11 cellular contexts compared by ENCODE assay signal in genomic region chr22:35037089-35037488, GRCh38. TPM values are rescaled to one million over a fixed set of nuclear protein-coding genes. Genes with fewer than 3 reads are reported as not detected.
DNase-seq lines count a peak whose midpoint lies in the region; ATAC-seq and TF ChIP-seq lines count a peak whose summit lies in the region.
"Had no signal": no experiment of that assay in that cellular context is flagged by ENCODE, and none has a peak within 500 bp of the region (broad histone marks: within the 10 kb centered on the region; RNA-seq: fewer than 3 reads in every experiment).

No MANE protein-coding gene starts in this region.

- no peak for ATAC-seq in activated CD8-positive, alpha-beta T cell treated with anti-CD3 and anti-CD28 coated beads for 36 hours
- no peak for ATAC-seq in activated CD8-positive, alpha-beta T cell treated with anti-CD3 and anti-CD28 coated beads, Interleukin-2, amount 10 ng/mL, durations not matched to agents 7 days and 5 days
- no peak for ATAC-seq in GM19455 (IDR thresholded peaks at IDR 0.05; ENCODE audit: unreplicated experiment)

- no peaks in the 10 kb centered on the region for H3K36me3 ChIP-seq in testis (ENCODE audit: low read depth, missing control alignments)

- no peak overlapping the region for H3K27ac Mint-ChIP-seq in activated CD8-positive, alpha-beta T cell treated with anti-CD3 and anti-CD28 coated beads for 36 hours
- H3K27ac Mint-ChIP-seq in activated CD8-positive, alpha-beta T cell treated with anti-CD3 and anti-CD28 coated beads, Interleukin-2, amount 10 ng/mL, durations not matched to agents 7 days and 5 days = no peak overlapping the region
- H3K27ac Mint-ChIP-seq: stimulated activated naive CD8-positive, alpha-beta T cell treated with anti-CD3 and anti-CD28 coated beads, Interleukin-15, Interleukin-2, amounts not matched to agents 100 ng/mL and 50 ng/mL, for 24 hours had no signal

- H3K9me3 ChIP-seq in testis = no peaks in the 10 kb centered on the region

- peaks cover 3% of the 10 kb centered on the region for H3K27me3 Mint-ChIP-seq in activated CD8-positive, alpha-beta T cell treated with anti-CD3 and anti-CD28 coated beads for 36 hours
- H3K27me3 Mint-ChIP-seq in activated CD8-positive, alpha-beta T cell treated with anti-CD3 and anti-CD28 coated beads, Interleukin-2, amount 10 ng/mL, durations not matched to agents 7 days and 5 days (ENCODE audit: low read depth) = no peaks in the 10 kb centered on the region

- DNase-seq in activated CD8-positive, alpha-beta T cell treated with anti-CD3 and anti-CD28 coated beads for 36 hours = peak; percentile 4
- no peak for DNase-seq in activated CD8-positive, alpha-beta T cell treated with anti-CD3 and anti-CD28 coated beads, Interleukin-2, amount 10 ng/mL, durations not matched to agents 7 days and 5 days
- peak; percentile 56 for DNase-seq in NCI-H69 (lab: John Stamatoyannopoulos, UW)
- DNase-seq in epithelial cell of proximal tubule (ENCODE audit: low read depth) = no peak
- no peak for DNase-seq in testis
- no peak for DNase-seq in glomerular visceral epithelial cell (ENCODE audit: extremely low spot score)
- DNase-seq in pons (ENCODE audit: low spot score) = no peak

- no peaks in the 10 kb centered on the region for H3K36me3 Mint-ChIP-seq in activated CD8-positive, alpha-beta T cell treated with anti-CD3 and anti-CD28 coated beads for 36 hours (ENCODE audit: low read depth)
- no peaks in the 10 kb centered on the region for H3K36me3 Mint-ChIP-seq in activated CD8-positive, alpha-beta T cell treated with anti-CD3 and anti-CD28 coated beads, Interleukin-2, amount 10 ng/mL, durations not matched to agents 7 days and 5 days (ENCODE audit: low read depth)

- WGBS in testis, 2 donors = 67 to 74% methylated on average over 4 of the region's 4 CpGs

- no peaks in the 10 kb centered on the region for H3K4me1 ChIP-seq in testis

- no peak overlapping the region for H3K4me3 Mint-ChIP-seq in activated CD8-positive, alpha-beta T cell treated with anti-CD3 and anti-CD28 coated beads for 36 hours
- H3K4me3 Mint-ChIP-seq in activated CD8-positive, alpha-beta T cell treated with anti-CD3 and anti-CD28 coated beads, Interleukin-2, amount 10 ng/mL, durations not matched to agents 7 days and 5 days = no peak overlapping the region
- H3K4me3 Mint-ChIP-seq: stimulated activated naive CD8-positive, alpha-beta T cell treated with anti-CD3 and anti-CD28 coated beads, Interleukin-15, Interleukin-2, amounts not matched to agents 100 ng/mL and 50 ng/mL, for 24 hours had no signal

- no peak overlapping the region for H3K4me3 ChIP-seq in epithelial cell of proximal tubule (ENCODE audit: low read depth, low read length)
- no peak overlapping the region for H3K4me3 ChIP-seq in testis

- no peak for TF ChIP-seq POLR2A in testis (IDR thresholded peaks at IDR 0.05)

- no peaks in the 10 kb centered on the region for H3K4me1 Mint-ChIP-seq in activated CD8-positive, alpha-beta T cell treated with anti-CD3 and anti-CD28 coated beads for 36 hours (ENCODE audit: low read depth)
- no peaks in the 10 kb centered on the region for H3K4me1 Mint-ChIP-seq in activated CD8-positive, alpha-beta T cell treated with anti-CD3 and anti-CD28 coated beads, Interleukin-2, amount 10 ng/mL, durations not matched to agents 7 days and 5 days (ENCODE audit: low read depth)

- H3K27me3 ChIP-seq in testis = no peaks in the 10 kb centered on the region

- CTCF ChIA-PET in activated CD8-positive, alpha-beta T cell treated with anti-CD3 and anti-CD28 coated beads for 36 hours (lab: Charles Lee) = interaction anchor here (1.2 kb wide), 1 partner anchor 13 kb away, joined by 4 read pairs; no protein-coding TSS in a partner anchor
- CTCF ChIA-PET in activated CD8-positive, alpha-beta T cell treated with anti-CD3 and anti-CD28 coated beads, Interleukin-2, amount 10 ng/mL, durations not matched to agents 7 days and 5 days (lab: Charles Lee) = interaction anchor here (1.9 kb wide), 1 partner anchor 13 kb away, joined by 4 read pairs; no protein-coding TSS in a partner anchor

- POLR2A ChIA-PET in activated CD8-positive, alpha-beta T cell treated with anti-CD3 and anti-CD28 coated beads for 36 hours (lab: Charles Lee) = no interaction called here
- POLR2A ChIA-PET in activated CD8-positive, alpha-beta T cell treated with anti-CD3 and anti-CD28 coated beads, Interleukin-2, amount 10 ng/mL, durations not matched to agents 7 days and 5 days (lab: Charles Lee) = no interaction called here

- no peak for TF ChIP-seq CTCF in activated CD8-positive, alpha-beta T cell treated with anti-CD3 and anti-CD28 coated beads for 36 hours (IDR thresholded peaks at IDR 0.05)
- TF ChIP-seq CTCF in epithelial cell of proximal tubule (conservative IDR thresholded peaks at IDR 0.05; ENCODE audit: low read depth, low read length) = peak; percentile 44
- peak in 2 of 3 experiments; percentile 15 to 25 for TF ChIP-seq CTCF in testis (IDR thresholded peaks at IDR 0.05)

- intact Hi-C loops in activated CD8-positive, alpha-beta T cell treated with anti-CD3 and anti-CD28 coated beads for 36 hours (cut with micrococcal nuclease) = no loop called here
- intact Hi-C loops in testis (cut with DNase I; ENCODE audit: low total_unique reads) = no loop called here

- H3K27ac ChIP-seq in testis = no peak overlapping the region

- H3K9me3 Mint-ChIP-seq in activated CD8-positive, alpha-beta T cell treated with anti-CD3 and anti-CD28 coated beads for 36 hours = no peaks in the 10 kb centered on the region
- no peaks in the 10 kb centered on the region for H3K9me3 Mint-ChIP-seq in activated CD8-positive, alpha-beta T cell treated with anti-CD3 and anti-CD28 coated beads, Interleukin-2, amount 10 ng/mL, durations not matched to agents 7 days and 5 days (ENCODE audit: insufficient read depth)
- H3K9me3 Mint-ChIP-seq: stimulated activated naive CD8-positive, alpha-beta T cell treated with anti-CD3 and anti-CD28 coated beads, Interleukin-15, Interleukin-2, amounts not matched to agents 100 ng/mL and 50 ng/mL, for 24 hours had no signal

RNA-seq across cellular contexts. Expression of gene ISX, which starts 28.9 kb away (rescaled TPM):
- not detected for total RNA-seq in activated CD8-positive, alpha-beta T cell treated with anti-CD3 and anti-CD28 coated beads for 36 hours
- not detected for total RNA-seq in activated CD8-positive, alpha-beta T cell treated with anti-CD3 and anti-CD28 coated beads, Interleukin-2, amount 10 ng/mL, durations not matched to agents 7 days and 5 days
- not detected in 2 replicates for total RNA-seq in epithelial cell of proximal tubule
- not detected for total RNA-seq in testis
- polyA plus RNA-seq in testis (ENCODE audit: insufficient read depth, low read depth, low replicate concordance) = not detected
- total RNA-seq: M059J, mucosa of gallbladder had no signal

Comparison
In these comparisons a context has a peak if more than half of its experiments do, and no peak if none do; other contexts are left out.
1. DNase-seq: peak in activated CD8-positive, alpha-beta T cell treated with anti-CD3 and anti-CD28 coated beads for 36 hours (single experiment) and NCI-H69 (single experiment); none in activated CD8-positive, alpha-beta T cell treated with anti-CD3 and anti-CD28 coated beads, Interleukin-2, amount 10 ng/mL, durations not matched to agents 7 days and 5 days (single experiment), epithelial cell of proximal tubule (single experiment), testis (single experiment), glomerular visceral epithelial cell (single experiment) and pons (single experiment).